Comparison of ENCODE assay signal across 22 cellular contexts in the genomic region with DNA sequence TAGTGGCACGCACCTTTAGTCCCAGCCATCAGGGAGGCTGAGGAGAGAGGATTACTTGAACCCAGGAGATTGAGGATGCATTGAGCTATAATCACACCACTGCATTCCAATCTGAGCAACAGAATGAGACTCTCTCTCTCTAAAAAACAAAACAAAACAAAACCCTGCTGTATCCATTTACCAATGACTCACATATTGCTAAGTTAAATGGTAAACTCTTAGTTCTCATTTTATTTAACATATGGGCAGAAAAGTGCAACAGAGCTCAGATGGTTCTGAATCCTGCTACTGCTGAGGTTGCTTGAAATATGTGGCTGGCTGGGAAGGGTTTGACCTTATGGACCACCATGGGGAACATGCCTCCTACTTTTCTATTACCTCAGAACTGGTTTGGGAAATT. TPM values are rescaled to one million over a fixed set of nuclear protein-coding genes. Genes with fewer than 3 reads are reported as not detected.
DNase-seq lines count a peak whose midpoint lies in the region; ATAC-seq and TF ChIP-seq lines count a peak whose summit lies in the region.
"Had no signal": no experiment of that assay in that cellular context is flagged by ENCODE, and none has a peak within 500 bp of the region (broad histone marks: within the 10 kb centered on the region; RNA-seq: fewer than 3 reads in every experiment).

No MANE protein-coding gene starts in this region.

- H3K27me3 Mint-ChIP-seq in activated naive CD8-positive, alpha-beta T cell = no peaks in the 10 kb centered on the region

- no peak overlapping the region for H3K4me3 Mint-ChIP-seq in activated naive CD8-positive, alpha-beta T cell
- H3K4me3 Mint-ChIP-seq: activated CD4-positive, alpha-beta T cell treated with anti-CD3 and anti-CD28 coated beads, Interleukin-2, amount 10 ng/mL, durations not matched to agents 24 days and 14 days; activated naive CD4-positive, alpha-beta T cell treated with anti-CD3 and anti-CD28 coated beads, Interleukin-2, amount 10 ng/mL, durations not matched to agents 7 days and 5 days; nephron had no signal

- POLR2A ChIA-PET in AG04450 (lab: Yijun Ruan, JAX) = no interaction called here

- H3K36me3 Mint-ChIP-seq in activated naive CD8-positive, alpha-beta T cell = no peaks in the 10 kb centered on the region
- H3K36me3 Mint-ChIP-seq: activated naive CD4-positive, alpha-beta T cell treated with anti-CD3 and anti-CD28 coated beads, Interleukin-2, amount 10 ng/mL, durations not matched to agents 7 days and 5 days had no signal

- no peaks in the 10 kb centered on the region for H3K9me3 ChIP-seq in AG04450 (ENCODE audit: control insufficient read depth, insufficient read depth, low read length)
- H3K9me3 ChIP-seq: body of pancreas, heart right ventricle, left ventricle myocardium inferior, pancreas, tibial nerve had no signal

- H3K27me3 ChIP-seq in AG04450 (ENCODE audit: control insufficient read depth, insufficient read depth, low read length) = no peaks in the 10 kb centered on the region
- H3K27me3 ChIP-seq: body of pancreas, heart right ventricle, pancreas, tibial nerve had no signal

- no peaks in the 10 kb centered on the region for H3K9me3 Mint-ChIP-seq in activated naive CD8-positive, alpha-beta T cell (ENCODE audit: low read depth)
- H3K9me3 Mint-ChIP-seq: activated CD4-positive, alpha-beta T cell treated with anti-CD3 and anti-CD28 coated beads, Interleukin-2, amount 10 ng/mL, durations not matched to agents 24 days and 14 days; activated naive CD4-positive, alpha-beta T cell treated with anti-CD3 and anti-CD28 coated beads, Interleukin-2, amount 10 ng/mL, durations not matched to agents 7 days and 5 days; nephron had no signal

- CTCF ChIA-PET in AG04450 (lab: Charles Lee) = interaction anchor here (1.4 kb wide), 3 partner anchors 13 to 65 kb away, joined by 3 to 13 read pairs (median 9); no protein-coding TSS in a partner anchor

- no peak for ATAC-seq in HG03108 (IDR thresholded peaks at IDR 0.05; ENCODE audit: unreplicated experiment)
- no peak for ATAC-seq in GM18868 (IDR thresholded peaks at IDR 0.05; ENCODE audit: unreplicated experiment)
- ATAC-seq in GM21390 (IDR thresholded peaks at IDR 0.05; ENCODE audit: unreplicated experiment) = no peak
- ATAC-seq: body of pancreas, heart right ventricle, pancreas, sciatic nerve had no signal

- H3K27ac ChIP-seq in AG04450 (ENCODE audit: low read depth, low read length) = peak overlapping the region; percentile 39
- H3K27ac ChIP-seq: body of pancreas, heart right ventricle, HL-60, left ventricle myocardium inferior, pancreas, tibial nerve had no signal

- no peak overlapping the region for H3K4me3 ChIP-seq in AG04450 (ENCODE audit: low read depth, low read length)
- no peak overlapping the region for H3K4me3 ChIP-seq in foreskin fibroblast (ENCODE audit: low read depth in 1 of 2, low read length in 2 of 2)
- H3K4me3 ChIP-seq: body of pancreas, heart right ventricle, left ventricle myocardium inferior, pancreas, tibial nerve had no signal

- DNase-seq in AG04450 (ENCODE audit: low read depth, low spot score) (peak; percentile 29), EL (peak; percentile 18), foreskin fibroblast (peak; percentile 14 to 47)
- DNase-seq: activated CD4-positive, alpha-beta T cell treated with anti-CD3 and anti-CD28 coated beads, Interleukin-2, amount 10 ng/mL, durations not matched to agents 24 days and 14 days; activated CD8-positive, alpha-beta memory T cell treated with anti-CD3 and anti-CD28 coated beads, Interleukin-2, amount 50 U/mL, for 48 hours; activated naive CD4-positive, alpha-beta T cell treated with anti-CD3 and anti-CD28 coated beads, Interleukin-2, amount 10 ng/mL, durations not matched to agents 7 days and 5 days; body of pancreas; DMS79; effector memory CD4-positive, alpha-beta T cell; heart right ventricle; left ventricle myocardium inferior; pancreas; Right ventricle myocardium superior; stimulated activated naive CD4-positive, alpha-beta T cell had no signal

- TF ChIP-seq CTCF in AG04450 (IDR thresholded peaks at IDR 0.05; ENCODE audit: low read depth, low read length) (no peak), foreskin fibroblast (IDR thresholded peaks at IDR 0.05; ENCODE audit: low read depth, low read length) (no peak)

- peak overlapping the region; percentile 55 for H3K27ac Mint-ChIP-seq in activated naive CD8-positive, alpha-beta T cell
- H3K27ac Mint-ChIP-seq: activated naive CD4-positive, alpha-beta T cell treated with anti-CD3 and anti-CD28 coated beads, Interleukin-2, amount 10 ng/mL, durations not matched to agents 7 days and 5 days; nephron had no signal

- peaks cover 11% of the 10 kb centered on the region for H3K4me1 Mint-ChIP-seq in activated naive CD8-positive, alpha-beta T cell (ENCODE audit: low read depth)
- H3K4me1 Mint-ChIP-seq: activated naive CD4-positive, alpha-beta T cell treated with anti-CD3 and anti-CD28 coated beads, Interleukin-2, amount 10 ng/mL, durations not matched to agents 7 days and 5 days; nephron had no signal

RNA-seq across cellular contexts. Expression of a gene that starts 33.7 kb away (rescaled TPM):
- 23.7 and 30.8 TPM in 2 replicates for polyA plus RNA-seq in AG04450 (2011; rRNA removed)
- 36.7 and 49.9 TPM in 2 replicates for polyA minus RNA-seq in AG04450 (2011; rRNA and poly(A)+ RNA removed)

RNA-seq across cellular contexts. Expression of a gene that starts 38.7 kb away (rescaled TPM):
- 26.7 and 31.6 TPM in 2 replicates for polyA plus RNA-seq in AG04450 (2011; rRNA removed)
- polyA minus RNA-seq in AG04450 (2011; rRNA and poly(A)+ RNA removed) = 47.7 and 54.2 TPM in 2 replicates
